Comparison of ENCODE assay signal across 14 cellular contexts in genomic region chr6:89400050-89400449, GRCh38. TPM values are rescaled to one million over a fixed set of nuclear protein-coding genes. Genes with fewer than 3 reads are reported as not detected.
DNase-seq lines count a peak whose midpoint lies in the region; ATAC-seq and TF ChIP-seq lines count a peak whose summit lies in the region.
"Had no signal": no experiment of that assay in that cellular context is flagged by ENCODE, and none has a peak within 500 bp of the region (broad histone marks: within the 10 kb centered on the region; RNA-seq: fewer than 3 reads in every experiment).

No MANE protein-coding gene starts in this region.

- no peaks in the 10 kb centered on the region for H3K9me3 ChIP-seq in WERI-Rb-1 (ENCODE audit: severe bottlenecking)
- no peaks in the 10 kb centered on the region for H3K9me3 ChIP-seq in gastrocnemius medialis
- H3K9me3 ChIP-seq in left lung = no peaks in the 10 kb centered on the region

- H3K27me3 ChIP-seq in WERI-Rb-1 (ENCODE audit: insufficient read depth, low read depth, severe bottlenecking) = no peaks in the 10 kb centered on the region
- no peaks in the 10 kb centered on the region for H3K27me3 ChIP-seq in gastrocnemius medialis
- H3K27me3 ChIP-seq in left lung = no peaks in the 10 kb centered on the region

- H3K4me3 ChIP-seq in WERI-Rb-1 (ENCODE audit: low read depth, low read length) (no peak overlapping the region), gastrocnemius medialis (no peak overlapping the region), left lung (no peak overlapping the region)
- H3K4me3 ChIP-seq: GM23248 had no signal

- intact Hi-C loops in gastrocnemius medialis (cut with DNase I; ENCODE audit: low total_unique reads) = no loop called here
- intact Hi-C loops in left lung (cut with DNase I) = no loop called here

- TF ChIP-seq POLR2A in gastrocnemius medialis (IDR thresholded peaks at IDR 0.05) = no peak

- TF ChIP-seq CTCF in WERI-Rb-1 (IDR thresholded peaks at IDR 0.05; ENCODE audit: low read depth, low read length) (no peak), gastrocnemius medialis (IDR thresholded peaks at IDR 0.05 in 4 of 5, conservative IDR thresholded peaks at IDR 0.05 in 1 of 5) (no peak), left lung (IDR thresholded peaks at IDR 0.05) (no peak)

- H3K27ac ChIP-seq in WERI-Rb-1 (0 out of 2 replicates have a peak overlapping the region, but pooled peaks have one; percentile 11), gastrocnemius medialis (peak overlapping the region; percentile 41 to 69 (median 52)), left lung (no peak overlapping the region)
- H3K27ac ChIP-seq: GM23248 had no signal

- DNase-seq in NCI-H526 (lab: John Stamatoyannopoulos, UW) (peak; percentile 31 to 45), WERI-Rb-1 (no peak), gastrocnemius medialis (no peak), left lung (no peak), HK-2 (ENCODE audit: unreplicated experiment) (no peak), RPMI8226 (no peak)
- DNase-seq: C1 segment of cervical spinal cord; Calu3; CD4-positive, alpha-beta memory T cell; COR-L47; DND-41; GM23248; H7; HCEC 1CT had no signal

- no peak for ATAC-seq in gastrocnemius medialis
- ATAC-seq in left lung = no peak

- in situ Hi-C loops in gastrocnemius medialis (cut with MboI; ENCODE audit: low sequenced_read_pairs in 4 of 4) = no loop called here

- peaks cover 3% of the 10 kb centered on the region; the same call in 1 of the 2 replicates for H3K36me3 ChIP-seq in WERI-Rb-1
- no peaks in the 10 kb centered on the region for H3K36me3 ChIP-seq in gastrocnemius medialis
- no peaks in the 10 kb centered on the region for H3K36me3 ChIP-seq in left lung

- H3K4me1 ChIP-seq in gastrocnemius medialis (peaks cover 32 to 48% of the 10 kb centered on the region in 2 donors), left lung (peaks cover 0 to 19% of the 10 kb centered on the region in 2 donors)

RNA-seq across cellular contexts. Expression of gene RRAGD, which starts 12.0 kb away (rescaled TPM):
- total RNA-seq in gastrocnemius medialis = 100 to 1,000 TPM in 2 of 4 donors, 10 to 100 TPM in 2; 53.6 to 173 (median 106) TPM
- total RNA-seq in left lung = 10 to 100 TPM; 43.2 to 47.6 TPM
- total RNA-seq: GM23248 had no signal

RNA-seq across cellular contexts. Expression of gene ANKRD6, which starts 32.9 kb away (rescaled TPM):
- total RNA-seq in gastrocnemius medialis (1 to 10 TPM; 1.6 to 6.8 (median 2.9) TPM), left lung (10 to 100 TPM; 14.1 to 22.1 TPM)

RNA-seq across cellular contexts. Expression of gene UBE2J1, which starts 47.5 kb away (rescaled TPM):
- total RNA-seq in gastrocnemius medialis = 10 to 100 TPM; 10.5 to 15.1 (median 14.6) TPM
- total RNA-seq in left lung = 10 to 100 TPM; 33.5 to 52.2 TPM

Comparison
In these comparisons a context has a peak if more than half of its experiments do, and no peak if none do; other contexts are left out.
1. DNase-seq: peak in NCI-H526 (2 of 2); none in WERI-Rb-1 (single experiment), gastrocnemius medialis (0 of 2), left lung (0 of 2), HK-2 (single experiment) and RPMI8226 (single experiment).
2. H3K27ac ChIP-seq: peak in WERI-Rb-1 (single experiment) and gastrocnemius medialis (4 of 4); none in left lung (0 of 2).